ENCODE assay signal across 17 cellular contexts in genomic region chr9:77013932-77014596, GRCh38. TPM values are rescaled to one million over a fixed set of nuclear protein-coding genes. Genes with fewer than 3 reads are reported as not detected.
DNase-seq lines count a peak whose midpoint lies in the region; ATAC-seq and TF ChIP-seq lines count a peak whose summit lies in the region.
"Had no signal": no experiment of that assay in that cellular context is flagged by ENCODE, and none has a peak within 500 bp of the region (broad histone marks: within the 10 kb centered on the region; RNA-seq: fewer than 3 reads in every experiment).

No MANE protein-coding gene starts in this region.

- H3K79me2 ChIP-seq in smooth muscle cell (ENCODE audit: low read depth): no peaks in the 10 kb centered on the region

- intact Hi-C loops in vagina (cut with DNase I) (no loop called here), CD14-positive monocyte (cut with micrococcal nuclease) (no loop called here)

- no peak for DNase-seq in activated T-cell treated with anti-CD3 and anti-CD28 coated beads, Interleukin-2, amount 50 U/mL, for 72 hours
- DNase-seq in activated T-cell treated with anti-CD3 and anti-CD28 coated beads, Interleukin-2, amount 50 U/mL, for 4 hours: no peak
- DNase-seq in smooth muscle cell (lab: John Stamatoyannopoulos, UW; ENCODE audit: unreplicated experiment) (no peak), vagina (ENCODE audit: extremely low spot score in 2 of 2) (no peak), amniotic stem cell (lab: John Stamatoyannopoulos, UW) (no peak), CD14-positive monocyte (ENCODE audit: low spot score) (no peak)
- DNase-seq: effector memory CD8-positive, alpha-beta T cell; EL; islet precursor cell; PC-9 had no signal

- peaks cover 31% of the 10 kb centered on the region for H3K4me1 Mint-ChIP-seq in activated T-cell treated with anti-CD3 and anti-CD28 coated beads, Interleukin-2, amount 50 U/mL, for 72 hours (ENCODE audit: low read depth)
- H3K4me1 Mint-ChIP-seq in activated T-cell treated with anti-CD3 and anti-CD28 coated beads, Interleukin-2, amount 50 U/mL, for 4 hours (ENCODE audit: low read depth): peaks cover 12% of the 10 kb centered on the region
- H3K4me1 Mint-ChIP-seq in IgD-negative memory B cell (peaks cover 0 to 7% (median 3%) of the 10 kb centered on the region in 3 donors), CD14-positive monocyte (peaks cover 16% of the 10 kb centered on the region)

- H3K27me3 ChIP-seq in iPS-15b (ENCODE audit: control insufficient read depth, insufficient read depth, low read length): peaks cover 91% of the 10 kb centered on the region
- H3K27me3 ChIP-seq in smooth muscle cell (ENCODE audit: low read depth): peaks cover 100% of the 10 kb centered on the region
- H3K27me3 ChIP-seq in vagina: peaks cover 19% of the 10 kb centered on the region

- H3K36me3 Mint-ChIP-seq in activated T-cell treated with anti-CD3 and anti-CD28 coated beads, Interleukin-2, amount 50 U/mL, for 72 hours (ENCODE audit: insufficient read depth in 2 of 2): no peaks in the 10 kb centered on the region
- H3K36me3 Mint-ChIP-seq in activated T-cell treated with anti-CD3 and anti-CD28 coated beads, Interleukin-2, amount 50 U/mL, for 4 hours (ENCODE audit: insufficient read depth): no peaks in the 10 kb centered on the region
- no peaks in the 10 kb centered on the region for H3K36me3 Mint-ChIP-seq in IgD-negative memory B cell
- peaks cover 0 to 5% of the 10 kb centered on the region in 2 donors for H3K36me3 Mint-ChIP-seq in CD14-positive monocyte

- H3K9me3 Mint-ChIP-seq in activated T-cell treated with anti-CD3 and anti-CD28 coated beads, Interleukin-2, amount 50 U/mL, for 72 hours: no peaks in the 10 kb centered on the region
- H3K9me3 Mint-ChIP-seq in activated T-cell treated with anti-CD3 and anti-CD28 coated beads, Interleukin-2, amount 50 U/mL, for 4 hours: no peaks in the 10 kb centered on the region
- H3K9me3 Mint-ChIP-seq in IgD-negative memory B cell (peaks cover 0 to 7% (median 0%) of the 10 kb centered on the region in 3 donors), CD14-positive monocyte (peaks cover 0 to 14% (median 3%) of the 10 kb centered on the region in 7 donors)
- H3K9me3 Mint-ChIP-seq: effector memory CD8-positive, alpha-beta T cell had no signal

- WGBS in smooth muscle cell (ENCODE audit: low lambda C conversion rate): 4% methylated on average over 46 of the region's 46 CpGs

- no peak for TF ChIP-seq POLR2A in vagina (IDR thresholded peaks at IDR 0.05)

- H3K4me3 Mint-ChIP-seq in activated T-cell treated with anti-CD3 and anti-CD28 coated beads, Interleukin-2, amount 50 U/mL, for 72 hours: peak overlapping the region in 1 of 2 donors; percentile 28
- no peak overlapping the region for H3K4me3 Mint-ChIP-seq in activated T-cell treated with anti-CD3 and anti-CD28 coated beads, Interleukin-2, amount 50 U/mL, for 4 hours
- H3K4me3 Mint-ChIP-seq in IgD-negative memory B cell (peak overlapping the region in 1 of 4 donors; percentile 21), CD14-positive monocyte (peak overlapping the region in 1 of 2 donors; percentile 86)
- H3K4me3 Mint-ChIP-seq: effector memory CD8-positive, alpha-beta T cell had no signal

- peak overlapping the region; percentile 21 for H3K4me2 ChIP-seq in smooth muscle cell
- H3K4me2 ChIP-seq: PC-9 had no signal

- no peaks in the 10 kb centered on the region for H3K36me3 ChIP-seq in iPS-15b (ENCODE audit: control insufficient read depth, insufficient read depth, low read length)
- H3K36me3 ChIP-seq in smooth muscle cell (ENCODE audit: low read depth): no peaks in the 10 kb centered on the region
- no peaks in the 10 kb centered on the region for H3K36me3 ChIP-seq in vagina
- H3K36me3 ChIP-seq: cardiac muscle cell had no signal

- H3F3A ChIP-seq in smooth muscle cell (ENCODE audit: low read depth): no peaks in the 10 kb centered on the region

- H4K20me1 ChIP-seq in smooth muscle cell (ENCODE audit: low read depth): no peaks in the 10 kb centered on the region

- no peak overlapping the region for H3K9ac ChIP-seq in iPS-15b (ENCODE audit: low read depth, low read length)
- H3K9ac ChIP-seq in smooth muscle cell (ENCODE audit: low read depth): no peak overlapping the region

- H3K9me3 ChIP-seq in iPS-15b (ENCODE audit: control insufficient read depth, insufficient read depth, low read length): no peaks in the 10 kb centered on the region
- no peaks in the 10 kb centered on the region for H3K9me3 ChIP-seq in smooth muscle cell (replicated peaks; ENCODE audit: low read depth)
- H3K9me3 ChIP-seq in vagina: no peaks in the 10 kb centered on the region

- no peak for TF ChIP-seq CTCF in smooth muscle cell (IDR thresholded peaks at IDR 0.05; ENCODE audit: borderline replicate concordance, insufficient read depth, poor library complexity, severe bottlenecking)
- TF ChIP-seq CTCF in vagina (IDR thresholded peaks at IDR 0.05): no peak
- no peak for TF ChIP-seq CTCF in CD14-positive monocyte (IDR thresholded peaks at IDR 0.05)

- no peak overlapping the region for H2AFZ ChIP-seq in smooth muscle cell (ENCODE audit: low read depth)
- H2AFZ ChIP-seq: PC-9 had no signal

- no peak for ATAC-seq in activated T-cell treated with anti-CD3 and anti-CD28 coated beads, Interleukin-2, amount 50 U/mL, for 72 hours (replicated peaks in 1 of 2)
- ATAC-seq in activated T-cell treated with anti-CD3 and anti-CD28 coated beads, Interleukin-2, amount 50 U/mL, for 4 hours: no peak
- ATAC-seq: activated CD4-positive, CD25-positive, alpha-beta regulatory T cell treated with anti-CD3 and anti-CD28 coated beads, Interleukin-2, amount 50 U/mL, for 24 hours; effector memory CD8-positive, alpha-beta T cell; foreskin keratinocyte had no signal

- H3K27me3 Mint-ChIP-seq in activated T-cell treated with anti-CD3 and anti-CD28 coated beads, Interleukin-2, amount 50 U/mL, for 72 hours (ENCODE audit: low read depth): peaks cover 77% of the 10 kb centered on the region
- H3K27me3 Mint-ChIP-seq in activated T-cell treated with anti-CD3 and anti-CD28 coated beads, Interleukin-2, amount 50 U/mL, for 4 hours (ENCODE audit: low read depth): peaks cover 77% of the 10 kb centered on the region
- H3K27me3 Mint-ChIP-seq in IgD-negative memory B cell (peaks cover 60% of the 10 kb centered on the region), CD14-positive monocyte (ENCODE audit: low read depth in 3 of 3) (peaks cover 90 to 95% (median 92%) of the 10 kb centered on the region in 3 donors)

- peaks cover 16% of the 10 kb centered on the region for H3K4me1 ChIP-seq in iPS-15b (ENCODE audit: control insufficient read depth, insufficient read depth, low read length)
- H3K4me1 ChIP-seq in smooth muscle cell (ENCODE audit: low read depth): peaks cover 32% of the 10 kb centered on the region
- H3K4me1 ChIP-seq in vagina: peaks cover 28% of the 10 kb centered on the region
- H3K4me1 ChIP-seq: foreskin keratinocyte had no signal

- peak overlapping the region; percentile 64 for H3K4me3 ChIP-seq in iPS-15b (ENCODE audit: low read depth, low read length)
- no peak overlapping the region for H3K4me3 ChIP-seq in smooth muscle cell
- no peak overlapping the region for H3K4me3 ChIP-seq in vagina
- H3K4me3 ChIP-seq: cardiac muscle cell, PC-9 had no signal

- H3K27ac Mint-ChIP-seq in activated T-cell treated with anti-CD3 and anti-CD28 coated beads, Interleukin-2, amount 50 U/mL, for 72 hours: peak overlapping the region; percentile 4
- H3K27ac Mint-ChIP-seq in IgD-negative memory B cell (peak overlapping the region; percentile 42 to 68 (median 57)), CD14-positive monocyte (no peak overlapping the region)
- H3K27ac Mint-ChIP-seq: effector memory CD8-positive, alpha-beta T cell had no signal

- H3K27ac ChIP-seq in smooth muscle cell (ENCODE audit: low read depth) (no peak overlapping the region), vagina (no peak overlapping the region)
- H3K27ac ChIP-seq: cardiac muscle cell, foreskin keratinocyte, PC-9 had no signal

RNA-seq across cellular contexts. Expression of gene FOXB2, which starts 5.4 kb away (rescaled TPM):
- not detected for total RNA-seq in activated T-cell treated with anti-CD3 and anti-CD28 coated beads, Interleukin-2, amount 50 U/mL, for 72 hours
- not detected for total RNA-seq in activated T-cell treated with anti-CD3 and anti-CD28 coated beads, Interleukin-2, amount 50 U/mL, for 4 hours
- polyA plus RNA-seq in IgD-negative memory B cell (not detected), smooth muscle cell (not detected in 2 replicates), CD14-positive monocyte (not detected)
- total RNA-seq in smooth muscle cell (not detected in 2 replicates), vagina (not detected)
- total RNA-seq: cardiac muscle cell, foreskin keratinocyte, mononuclear cell, PC-9, urinary bladder had no signal
- polyA plus RNA-seq: cardiac muscle cell, foreskin keratinocyte, urinary bladder had no signal

Comparison
In these comparisons a context has a peak if more than half of its experiments do, and no peak if none do; other contexts are left out.
1. H3K27ac Mint-ChIP-seq: peak in activated T-cell treated with anti-CD3 and anti-CD28 coated beads, Interleukin-2, amount 50 U/mL, for 72 hours (single experiment) and IgD-negative memory B cell (3 of 3); none in CD14-positive monocyte (0 of 7).